27 cellular contexts compared by ENCODE assay signal in genomic region chr1:23509896-23510295, GRCh38. TPM values are rescaled to one million over a fixed set of nuclear protein-coding genes. Genes with fewer than 3 reads are reported as not detected.
"Had no signal": no experiment of that assay in that cellular context is flagged by ENCODE, and none has a peak within 500 bp of the region (broad histone marks: within the 10 kb centered on the region; RNA-seq: fewer than 3 reads in every experiment).

No MANE protein-coding gene starts in this region.

- H3K27me3 ChIP-seq: left lung, pancreas, tibial nerve, upper lobe of left lung, vagina had no signal

- H3K36me3 ChIP-seq: lower lobe of right lung, pancreas, prostate gland, tibial nerve, upper lobe of left lung, vagina had no signal

- DNase-seq: hypothalamus; immature natural killer cell; kidney; left colon; left lung; lower lobe of right lung; mammary epithelial cell; mesenchymal stem cell; natural killer cell; nucleus accumbens; pancreas; retina; right cardiac atrium; stimulated activated CD4-positive, alpha-beta T cell treated with anti-CD3 and anti-CD28 coated beads, Interleukin-12 subunit alpha, Interleukin-12 subunit beta, amount 100 ng/mL, for 4 hours; stimulated activated CD4-positive, alpha-beta T cell treated with anti-CD3 and anti-CD28 coated beads, Interleukin-15, amount 100 ng/mL, for 24 hours; stimulated activated CD4-positive, alpha-beta T cell treated with anti-CD3 and anti-CD28 coated beads, Interleukin-2, amount 100 ng/mL, for 24 hours; stimulated activated CD4-positive, alpha-beta T cell treated with anti-CD3 and anti-CD28 coated beads, Interleukin-4, amount 100 ng/mL, for 1 hour; stimulated activated naive CD4-positive, alpha-beta T cell treated with Interleukin-2 at 50 U/mL for 16 hours; stimulated activated naive CD8-positive, alpha-beta T cell treated with anti-CD3 and anti-CD28 coated beads, Interleukin-15, amount 100 ng/mL, for 72 hours; substantia nigra; upper lobe of left lung had no signal

- H3K9me3 Mint-ChIP-seq: immature natural killer cell; natural killer cell; stimulated activated effector memory CD8-positive, alpha-beta T cell treated with anti-CD3 and anti-CD28 coated beads, Interleukin-12 subunit alpha, Interleukin-12 subunit beta, amount 100 ng/mL, for 72 hours; stimulated activated naive CD8-positive, alpha-beta T cell treated with anti-CD3 and anti-CD28 coated beads, Interleukin-15, amount 100 ng/mL, for 72 hours had no signal

- H3K36me3 Mint-ChIP-seq: immature natural killer cell, natural killer cell had no signal

- H3K9me3 ChIP-seq: left lung, lower lobe of right lung, pancreas, prostate gland, tibial nerve, upper lobe of left lung, vagina had no signal

- H3K27me3 Mint-ChIP-seq: stimulated activated naive CD8-positive, alpha-beta T cell treated with anti-CD3 and anti-CD28 coated beads, Interleukin-15, amount 100 ng/mL, for 72 hours had no signal

- H3K4me1 ChIP-seq: lower lobe of right lung, pancreas, prostate gland, tibial nerve, vagina had no signal

- ATAC-seq: left colon; left lung; lower lobe of right lung; natural killer cell; pancreas; right cardiac atrium; sciatic nerve; stimulated activated effector memory CD8-positive, alpha-beta T cell treated with anti-CD3 and anti-CD28 coated beads, Interleukin-12 subunit alpha, Interleukin-12 subunit beta, amount 100 ng/mL, for 72 hours; stimulated activated naive CD8-positive, alpha-beta T cell treated with anti-CD3 and anti-CD28 coated beads, Interleukin-15, amount 100 ng/mL, for 72 hours had no signal

- H3K4me3 Mint-ChIP-seq: immature natural killer cell; natural killer cell; stimulated activated effector memory CD8-positive, alpha-beta T cell treated with anti-CD3 and anti-CD28 coated beads, Interleukin-12 subunit alpha, Interleukin-12 subunit beta, amount 100 ng/mL, for 72 hours; stimulated activated naive CD8-positive, alpha-beta T cell treated with anti-CD3 and anti-CD28 coated beads, Interleukin-15, amount 100 ng/mL, for 72 hours had no signal

- H3K4me1 Mint-ChIP-seq: immature natural killer cell; natural killer cell; stimulated activated naive CD8-positive, alpha-beta T cell treated with anti-CD3 and anti-CD28 coated beads, Interleukin-15, amount 100 ng/mL, for 72 hours had no signal

- H3K4me3 ChIP-seq: left lung, lower lobe of right lung, pancreas, prostate gland, skin epidermis, tibial nerve, upper lobe of left lung, vagina had no signal

- H3K27ac Mint-ChIP-seq: natural killer cell; stimulated activated effector memory CD8-positive, alpha-beta T cell treated with anti-CD3 and anti-CD28 coated beads, Interleukin-12 subunit alpha, Interleukin-12 subunit beta, amount 100 ng/mL, for 72 hours; stimulated activated naive CD8-positive, alpha-beta T cell treated with anti-CD3 and anti-CD28 coated beads, Interleukin-15, amount 100 ng/mL, for 72 hours had no signal

- H3K27ac ChIP-seq: left lung, lower lobe of right lung, pancreas, prostate gland, skin epidermis, tibial nerve, upper lobe of left lung, vagina had no signal

RNA-seq across cellular contexts. Expression of gene ASAP3, which starts 25.9 kb away (rescaled TPM):
- polyA plus RNA-seq: immature natural killer cell had no signal
